Comparison of ENCODE assay signal across 1 cellular context in genomic region chr17:44006581-44007345, GRCh38.
A peak's percentile ranks its signal among the peaks of the same experiment; 100 is the strongest.
TF ChIP-seq lines count a peak whose summit lies in the region.

No MANE protein-coding gene starts in this region.

TF ChIP-seq in GM12878, 131 proteins besides CTCF, POLR2A, EP300 and RAD21 (continues in another document):
- TF ChIP-seq MLLT1 (IDR thresholded peaks at IDR 0.05) (0 out of 2 replicates have a peak, but pooled peaks have one; percentile 20), CBX5 (IDR thresholded peaks at IDR 0.05; ENCODE audit: low read depth) (no peak), EED (IDR thresholded peaks at IDR 0.05; ENCODE audit: low read depth) (no peak), NR2C2 (IDR thresholded peaks at IDR 0.05; ENCODE audit: borderline replicate concordance, control insufficient read depth, insufficient read length, low read depth) (no peak), PML (IDR thresholded peaks at IDR 0.05; ENCODE audit: low read length) (no peak), MEF2B (IDR thresholded peaks at IDR 0.05; ENCODE audit: partially characterized antibody, poor library complexity, severe bottlenecking) (no peak), POU2F2 (IDR thresholded peaks at IDR 0.05; ENCODE audit: borderline replicate concordance, low read depth, low read length) (no peak; the same call in 2 of the 3 replicates), ZNF24 (IDR thresholded peaks at IDR 0.05) (no peak), PRDM15 (CRISPR knock-in tag; IDR thresholded peaks at IDR 0.05) (no peak), SMC3 (IDR thresholded peaks at IDR 0.05; ENCODE audit: borderline replicate concordance, low read length) (peak; percentile 36; the same call in 1 of the 2 replicates), SKIL (IDR thresholded peaks at IDR 0.05; ENCODE audit: low read depth, poor library complexity, severe bottlenecking) (no peak), BMI1 (IDR thresholded peaks at IDR 0.05; ENCODE audit: borderline replicate concordance) (no peak), YBX1 (IDR thresholded peaks at IDR 0.05) (no peak), MTA3 (IDR thresholded peaks at IDR 0.05; ENCODE audit: borderline replicate concordance, low read length) (no peak), ATF7 (IDR thresholded peaks at IDR 0.05; ENCODE audit: low read depth) (no peak; the same call in 1 of the 2 replicates), JUND (IDR thresholded peaks at IDR 0.05; ENCODE audit: low read depth, low read length) (no peak), TAF1 (IDR thresholded peaks at IDR 0.05; ENCODE audit: borderline replicate concordance, low read depth, low read length) (no peak), BCLAF1 (IDR thresholded peaks at IDR 0.05) (no peak), E2F8 (IDR thresholded peaks at IDR 0.05; ENCODE audit: low read depth, partially characterized antibody) (no peak), BACH1 (IDR thresholded peaks at IDR 0.05; ENCODE audit: borderline replicate concordance) (no peak), RBBP5 (conservative IDR thresholded peaks at IDR 0.05) (no peak), ZNF384 (IDR thresholded peaks at IDR 0.05; ENCODE audit: borderline replicate concordance, low read depth, low read length) (no peak), SP1 (IDR thresholded peaks at IDR 0.05; ENCODE audit: low read depth, low read length) (no peak), SIX5 (IDR thresholded peaks at IDR 0.05; ENCODE audit: low read depth, low read length, severe bottlenecking) (no peak), IKZF2 (IDR thresholded peaks at IDR 0.05) (0 out of 4 replicates have a peak, but pooled peaks have one; percentile 31 to 33), HDAC2 (IDR thresholded peaks at IDR 0.05) (no peak), BCL3 (IDR thresholded peaks at IDR 0.05; ENCODE audit: borderline replicate concordance, insufficient read depth, low read depth, low read length, poor library complexity, severe bottlenecking) (no peak), PAX8 (IDR thresholded peaks at IDR 0.05) (no peak), SIN3A (IDR thresholded peaks at IDR 0.05; ENCODE audit: low read depth, low read length) (peak; percentile 42; the same call in 1 of the 2 replicates), ZNF622 (IDR thresholded peaks at IDR 0.05) (no peak), SPI1 (IDR thresholded peaks at IDR 0.05; ENCODE audit: borderline replicate concordance, insufficient read depth, low read depth, low read length) (0 out of 2 replicates have a peak, but pooled peaks have one; percentile 33), NFIC (IDR thresholded peaks at IDR 0.05; ENCODE audit: low read depth, low read length) (no peak), ASH2L (IDR thresholded peaks at IDR 0.05; ENCODE audit: borderline replicate concordance, low read depth) (no peak), KAT2A (conservative IDR thresholded peaks at IDR 0.05; ENCODE audit: control insufficient read depth, low read depth, low read length) (no peak), NRF1 (conservative IDR thresholded peaks at IDR 0.05; ENCODE audit: low read depth, low read length) (no peak), ZSCAN29 (IDR thresholded peaks at IDR 0.05) (no peak), ZNF592 (IDR thresholded peaks at IDR 0.05) (no peak), POLR2AphosphoS5 (IDR thresholded peaks at IDR 0.05; ENCODE audit: low read length) (no peak), NFYA (IDR thresholded peaks at IDR 0.05; ENCODE audit: borderline replicate concordance, low read depth, low read length) (no peak), MXI1 (IDR thresholded peaks at IDR 0.05; ENCODE audit: low read depth, low read length) (peak; percentile 33; the same call in 1 of the 2 replicates), NKRF (conservative IDR thresholded peaks at IDR 0.05) (no peak), ZNF207 (IDR thresholded peaks at IDR 0.05; ENCODE audit: borderline replicate concordance) (no peak), JUNB (IDR thresholded peaks at IDR 0.05) (no peak)
